ENCODE assay signal across 6 cellular contexts in the genomic region with DNA sequence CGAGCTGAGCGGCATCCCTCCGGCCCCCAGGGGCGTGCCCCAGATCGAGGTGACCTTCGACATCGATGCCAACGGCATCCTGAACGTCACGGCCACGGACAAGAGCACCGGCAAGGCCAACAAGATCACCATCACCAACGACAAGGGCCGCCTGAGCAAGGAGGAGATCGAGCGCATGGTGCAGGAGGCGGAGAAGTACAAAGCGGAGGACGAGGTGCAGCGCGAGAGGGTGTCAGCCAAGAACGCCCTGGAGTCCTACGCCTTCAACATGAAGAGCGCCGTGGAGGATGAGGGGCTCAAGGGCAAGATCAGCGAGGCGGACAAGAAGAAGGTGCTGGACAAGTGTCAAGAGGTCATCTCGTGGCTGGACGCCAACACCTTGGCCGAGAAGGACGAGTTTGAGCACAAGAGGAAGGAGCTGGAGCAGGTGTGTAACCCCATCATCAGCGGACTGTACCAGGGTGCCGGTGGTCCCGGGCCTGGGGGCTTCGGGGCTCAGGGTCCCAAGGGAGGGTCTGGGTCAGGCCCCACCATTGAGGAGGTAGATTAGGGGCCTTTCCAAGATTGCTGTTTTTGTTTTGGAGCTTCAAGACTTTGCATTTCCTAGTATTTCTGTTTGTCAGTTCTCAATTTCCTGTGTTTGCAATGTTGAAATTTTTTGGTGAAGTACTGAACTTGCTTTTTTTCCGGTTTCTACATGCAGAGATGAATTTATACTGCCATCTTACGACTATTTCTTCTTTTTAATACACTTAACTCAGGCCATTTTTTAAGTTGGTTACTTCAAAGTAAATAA. TPM values are rescaled to one million over a fixed set of nuclear protein-coding genes. Genes with fewer than 3 reads are reported as not detected.
DNase-seq lines count a peak whose midpoint lies in the region; ATAC-seq and TF ChIP-seq lines count a peak whose summit lies in the region.
"Not testable (repeated sequence)": the region's sequence is repeated elsewhere in the genome, so short reads cannot be mapped to it uniquely, and the experiment has no call there.

No MANE protein-coding gene starts in this region.

- H3K9ac ChIP-seq in PC-3 (ENCODE audit: low read length) (peak overlapping the region; percentile 22), mucosa of stomach (ENCODE audit: low read length) (peak overlapping the region; percentile 52)

- not testable (repeated sequence) for TF ChIP-seq CTCF in Caco-2 (IDR thresholded peaks at IDR 0.05; ENCODE audit: insufficient read depth in 1 of 2, low read depth in 1 of 2, low read length in 1 of 2, severe bottlenecking in 1 of 2, unreplicated experiment in 1 of 2); fibroblast of pulmonary artery (IDR thresholded peaks at IDR 0.05; ENCODE audit: low read length, missing control alignments)
- peak; percentile 33; the same call in 1 of the 2 replicates for TF ChIP-seq CTCF in PC-3 (conservative IDR thresholded peaks at IDR 0.05; ENCODE audit: low read depth, low read length)

- H3K4me3 ChIP-seq in Caco-2 (ENCODE audit: low read depth, low read length) (peak overlapping the region; percentile 50), PC-3 (ENCODE audit: low read length) (peak overlapping the region; percentile 80), fibroblast of pulmonary artery (replicated peaks; ENCODE audit: low read depth, low read length) (peak overlapping the region; percentile 54), mucosa of stomach (ENCODE audit: low read length) (peak overlapping the region; percentile 71)

- H3K36me3 ChIP-seq in Caco-2 (ENCODE audit: control insufficient read depth, insufficient read depth, low read length); PC-3 (ENCODE audit: low read depth, low read length); mucosa of stomach (ENCODE audit: control insufficient read depth, insufficient read depth, low read length): not testable (repeated sequence)

- H3K27me3 Mint-ChIP-seq in Caco-2 (ENCODE audit: insufficient read depth, unreplicated experiment); activated naive CD8-positive, alpha-beta T cell treated with anti-CD3 and anti-CD28 coated beads for 36 hours; stimulated activated naive CD8-positive, alpha-beta T cell treated with anti-CD3 and anti-CD28 coated beads, Interleukin-15, Interleukin-2, amounts not matched to agents 100 ng/mL and 50 ng/mL, for 24 hours: not testable (repeated sequence)

- not testable (repeated sequence) for H2AFZ ChIP-seq in PC-3 (ENCODE audit: low read length)

- not testable (repeated sequence) for ATAC-seq in PC-3

- not testable (repeated sequence) for H3K9me3 ChIP-seq in Caco-2; PC-3 (ENCODE audit: low read length); mucosa of stomach (ENCODE audit: control insufficient read depth, low read length)

- not testable (repeated sequence) for DNase-seq in Caco-2; PC-3; activated naive CD8-positive, alpha-beta T cell treated with anti-CD3 and anti-CD28 coated beads for 36 hours; fibroblast of pulmonary artery (ENCODE audit: low read depth)

- H3K36me3 Mint-ChIP-seq in Caco-2 (ENCODE audit: insufficient read depth, unreplicated experiment) = peaks cover 39% of the 10 kb centered on the region
- H3K36me3 Mint-ChIP-seq in activated naive CD8-positive, alpha-beta T cell treated with anti-CD3 and anti-CD28 coated beads for 36 hours; stimulated activated naive CD8-positive, alpha-beta T cell treated with anti-CD3 and anti-CD28 coated beads, Interleukin-15, Interleukin-2, amounts not matched to agents 100 ng/mL and 50 ng/mL, for 24 hours (ENCODE audit: low read depth): not testable (repeated sequence)

- not testable (repeated sequence) for H3K9me3 Mint-ChIP-seq in Caco-2 (ENCODE audit: unreplicated experiment); activated naive CD8-positive, alpha-beta T cell treated with anti-CD3 and anti-CD28 coated beads for 36 hours; stimulated activated naive CD8-positive, alpha-beta T cell treated with anti-CD3 and anti-CD28 coated beads, Interleukin-15, Interleukin-2, amounts not matched to agents 100 ng/mL and 50 ng/mL, for 24 hours

- intact Hi-C loops in Caco-2 (cut with micrococcal nuclease; ENCODE audit: unreplicated experiment) = not testable (repeated sequence)
- intact Hi-C loops in PC-3 (cut with micrococcal nuclease) = loop anchor here (5.0 kb wide), 1 partner anchor 80 kb away; the partner anchor contains the start of gene CLIC1

- not testable (repeated sequence) for H3K9me2 ChIP-seq in PC-3 (replicated peaks; ENCODE audit: low read length)

- H3F3A ChIP-seq in PC-3 (ENCODE audit: low read length, unreplicated experiment) = not testable (repeated sequence)

- POLR2A ChIA-PET in Caco-2 (lab: Charles Lee) = interaction anchor here (0.6 kb wide), 1 partner anchor 10 kb away, joined by 5 read pairs; the partner anchor contains the start of gene HSPA1B
- POLR2A ChIA-PET in PC-3 (lab: Charles Lee; ENCODE audit: unreplicated experiment) = interaction anchor here (1.4 kb wide), 1 partner anchor 10 kb away, joined by 11 read pairs; the partner anchor contains the start of gene HSPA1B

- H3K27me3 ChIP-seq in Caco-2 (replicated peaks; ENCODE audit: control insufficient read depth, insufficient read depth, low read length); PC-3 (ENCODE audit: low read length); mucosa of stomach (ENCODE audit: control insufficient read depth, insufficient read depth, low read length): not testable (repeated sequence)

- H3K27ac Mint-ChIP-seq in Caco-2 (ENCODE audit: unreplicated experiment) = peak overlapping the region; percentile 54
- H3K27ac Mint-ChIP-seq in activated naive CD8-positive, alpha-beta T cell treated with anti-CD3 and anti-CD28 coated beads for 36 hours = peak overlapping the region; percentile 77
- peak overlapping the region; percentile 83 for H3K27ac Mint-ChIP-seq in stimulated activated naive CD8-positive, alpha-beta T cell treated with anti-CD3 and anti-CD28 coated beads, Interleukin-15, Interleukin-2, amounts not matched to agents 100 ng/mL and 50 ng/mL, for 24 hours

- not testable (repeated sequence) for H3K27ac ChIP-seq in PC-3 (ENCODE audit: low read length)

- H3K79me2 ChIP-seq in PC-3 (ENCODE audit: low read length) = peaks cover 55% of the 10 kb centered on the region

- peak overlapping the region; percentile 80 for H3K4me3 Mint-ChIP-seq in Caco-2 (ENCODE audit: unreplicated experiment)
- H3K4me3 Mint-ChIP-seq in activated naive CD8-positive, alpha-beta T cell treated with anti-CD3 and anti-CD28 coated beads for 36 hours = peak overlapping the region; percentile 79
- peak overlapping the region; percentile 80 for H3K4me3 Mint-ChIP-seq in stimulated activated naive CD8-positive, alpha-beta T cell treated with anti-CD3 and anti-CD28 coated beads, Interleukin-15, Interleukin-2, amounts not matched to agents 100 ng/mL and 50 ng/mL, for 24 hours

- BruUV-seq in Caco-2 (replicated peaks; lab: Mats Ljungman, UMichigan) (TSS peak; percentile 58), PC-3 (replicated peaks; lab: Mats Ljungman, UMichigan) (TSS peak; percentile 18)

- H3K4me1 Mint-ChIP-seq in Caco-2 (ENCODE audit: low read depth, unreplicated experiment) = peaks cover 12% of the 10 kb centered on the region
- H3K4me1 Mint-ChIP-seq in activated naive CD8-positive, alpha-beta T cell treated with anti-CD3 and anti-CD28 coated beads for 36 hours = peaks cover 45% of the 10 kb centered on the region
- H3K4me1 Mint-ChIP-seq in stimulated activated naive CD8-positive, alpha-beta T cell treated with anti-CD3 and anti-CD28 coated beads, Interleukin-15, Interleukin-2, amounts not matched to agents 100 ng/mL and 50 ng/mL, for 24 hours (ENCODE audit: low read depth) = peaks cover 68% of the 10 kb centered on the region

- CTCF ChIA-PET in Caco-2 (lab: Charles Lee); PC-3 (lab: Charles Lee): not testable (repeated sequence)

- peak overlapping the region; percentile 91 for H3K4me2 ChIP-seq in PC-3 (ENCODE audit: low read length)

- H4K20me1 ChIP-seq in PC-3 (ENCODE audit: low read length) = peaks cover 29% of the 10 kb centered on the region

- H3K4me1 ChIP-seq in Caco-2 (peaks cover 30% of the 10 kb centered on the region), PC-3 (ENCODE audit: insufficient read depth, low read length) (peaks cover 37% of the 10 kb centered on the region), mucosa of stomach (ENCODE audit: control insufficient read depth, insufficient read depth, low read length) (peaks cover 41% of the 10 kb centered on the region)

RNA-seq across cellular contexts. Expression of gene HSPA1A, which starts 2.0 kb away (rescaled TPM):
- total RNA-seq in Caco-2 (2022) (77.3 and 96.9 TPM in 2 replicates), PC-3 (2014; rRNA removed) (269 and 324 TPM in 2 replicates)
- total RNA-seq in activated naive CD8-positive, alpha-beta T cell treated with anti-CD3 and anti-CD28 coated beads for 36 hours = 10 to 100 TPM; 24.3 to 24.8 TPM

RNA-seq across cellular contexts. Expression of gene HSPA1L, which starts 2.2 kb away (rescaled TPM):
- total RNA-seq in Caco-2 (2022) (0.86 and 1.6 TPM in 2 replicates), PC-3 (2014; rRNA removed) (0.26 and 0.69 TPM in 2 replicates)
- total RNA-seq in activated naive CD8-positive, alpha-beta T cell treated with anti-CD3 and anti-CD28 coated beads for 36 hours = 1 to 10 TPM; 1.2 to 1.5 TPM

RNA-seq across cellular contexts. Expression of gene HSPA1B, which starts 10.2 kb away (rescaled TPM):
- total RNA-seq in Caco-2 (2022) (99.0 and 112 TPM in 2 replicates), PC-3 (2014; rRNA removed) (265 and 331 TPM in 2 replicates)
- 10 to 100 TPM; 21.6 to 24.3 TPM for total RNA-seq in activated naive CD8-positive, alpha-beta T cell treated with anti-CD3 and anti-CD28 coated beads for 36 hours

RNA-seq across cellular contexts. Expression of gene LSM2, which starts 10.6 kb away (rescaled TPM):
- total RNA-seq in Caco-2 (2022) = 56.3 and 61.2 TPM in 2 replicates
- total RNA-seq in PC-3 (2014; rRNA removed) = 93.7 and 143 TPM in 2 replicates
- total RNA-seq in activated naive CD8-positive, alpha-beta T cell treated with anti-CD3 and anti-CD28 coated beads for 36 hours = 100 to 1,000 TPM; 145 TPM

RNA-seq across cellular contexts. Expression of gene VARS1, which starts 21.8 kb away (rescaled TPM):
- total RNA-seq in Caco-2 (2022) = 132 and 135 TPM in 2 replicates
- 89.8 and 130 TPM in 2 replicates for total RNA-seq in PC-3 (2014; rRNA removed)
- 100 to 1,000 TPM; 176 to 181 TPM for total RNA-seq in activated naive CD8-positive, alpha-beta T cell treated with anti-CD3 and anti-CD28 coated beads for 36 hours
